In the genomic region with DNA sequence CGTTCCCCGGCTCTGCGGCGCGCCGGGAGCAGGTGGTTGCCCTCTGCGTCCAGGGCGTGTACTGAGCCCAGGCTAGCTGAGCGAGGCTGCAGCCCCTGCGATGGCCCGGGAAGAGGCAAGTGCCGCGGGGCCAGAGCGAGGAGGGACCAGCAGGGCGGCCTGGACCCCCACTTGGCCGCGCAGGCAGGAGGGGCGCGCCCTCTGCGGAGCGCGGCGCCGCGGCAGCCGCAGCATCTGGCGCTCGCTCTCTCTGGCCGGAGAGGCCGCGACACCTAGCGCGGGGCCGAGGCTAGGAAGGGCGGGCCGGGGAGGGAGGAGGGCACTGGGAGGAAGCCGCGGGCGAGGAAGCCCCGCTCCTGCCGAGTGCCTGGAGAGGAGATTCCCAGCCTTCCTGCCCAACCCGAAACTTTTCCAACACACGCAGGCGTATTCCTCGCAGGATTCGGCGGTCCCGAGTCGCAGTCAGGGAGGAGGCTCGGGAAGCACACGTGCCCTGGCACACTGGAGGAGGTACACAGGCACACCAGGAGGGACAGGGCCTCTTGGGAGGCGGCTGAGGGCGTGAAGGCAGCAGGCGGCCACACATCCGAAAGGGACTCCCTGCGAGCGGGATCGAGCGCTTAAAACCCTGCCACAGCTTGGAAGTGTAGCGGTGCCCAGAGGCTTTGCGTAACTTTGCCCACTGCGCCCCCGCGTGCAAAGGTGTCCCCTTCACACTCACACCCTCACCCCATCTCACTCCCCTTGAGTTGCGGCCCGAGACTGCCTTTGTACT, we compare ENCODE assay signal across 1 cellular context.
TF ChIP-seq lines count a peak whose summit lies in the region.

No MANE protein-coding gene starts in this region.

TF ChIP-seq in HepG2, 621 proteins besides CTCF, POLR2A, EP300 and RAD21 (continued from another document and continues in another):
- TF ChIP-seq, protein P1, sequence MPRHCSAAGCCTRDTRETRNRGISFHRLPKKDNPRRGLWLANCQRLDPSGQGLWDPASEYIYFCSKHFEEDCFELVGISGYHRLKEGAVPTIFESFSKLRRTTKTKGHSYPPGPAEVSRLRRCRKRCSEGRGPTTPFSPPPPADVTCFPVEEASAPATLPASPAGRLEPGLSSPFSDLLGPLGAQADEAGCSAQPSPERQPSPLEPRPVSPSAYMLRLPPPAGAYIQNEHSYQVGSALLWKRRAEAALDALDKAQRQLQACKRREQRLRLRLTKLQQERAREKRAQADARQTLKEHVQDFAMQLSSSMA (CRISPR knock-in tag; IDR thresholded peaks at IDR 0.05): no peak
- no peak for TF ChIP-seq GATAD2A (CRISPR knock-in tag; IDR thresholded peaks at IDR 0.05)
- TF ChIP-seq HDAC6 (IDR thresholded peaks at IDR 0.05; ENCODE audit: low read depth, low read length): no peak
- peak; percentile 77 for TF ChIP-seq RNF2 (conservative IDR thresholded peaks at IDR 0.05; ENCODE audit: low read depth)
- TF ChIP-seq ZNF816 (CRISPR knock-in tag; IDR thresholded peaks at IDR 0.05; ENCODE audit: borderline replicate concordance): no peak
- peak; percentile 38; the same call in 1 of the 2 replicates for TF ChIP-seq ZNF800 (CRISPR knock-in tag; IDR thresholded peaks at IDR 0.05)
- TF ChIP-seq NFAT5 (CRISPR knock-in tag; IDR thresholded peaks at IDR 0.05): no peak; the same call in 1 of the 2 replicates
- no peak for TF ChIP-seq MLX (CRISPR knock-in tag; IDR thresholded peaks at IDR 0.05)
- peak; percentile 69 for TF ChIP-seq AGO1 (IDR thresholded peaks at IDR 0.05; ENCODE audit: low read depth, low read length, poor library complexity, severe bottlenecking)
- TF ChIP-seq FOXM1 (CRISPR knock-in tag; IDR thresholded peaks at IDR 0.05): no peak
- no peak for TF ChIP-seq ZMAT3 (CRISPR knock-in tag; conservative IDR thresholded peaks at IDR 0.05)
- TF ChIP-seq ZNF546 (CRISPR knock-in tag; conservative IDR thresholded peaks at IDR 0.05): no peak; the same call in 1 of the 2 replicates
- TF ChIP-seq TP53 (CRISPR knock-in tag; conservative IDR thresholded peaks at IDR 0.05): no peak
- TF ChIP-seq SIN3A (IDR thresholded peaks at IDR 0.05; ENCODE audit: borderline replicate concordance, low read depth, low read length): no peak
- TF ChIP-seq ZMAT5 (CRISPR knock-in tag; IDR thresholded peaks at IDR 0.05; ENCODE audit: borderline replicate concordance, low read depth): no peak
- no peak for TF ChIP-seq PBX2 (CRISPR knock-in tag; IDR thresholded peaks at IDR 0.05)
- no peak for TF ChIP-seq HNRNPH1 (optimal IDR thresholded peaks at IDR 0.05; ENCODE audit: low read depth, low read length)
- peak; percentile 67 for TF ChIP-seq POLR2G (IDR thresholded peaks at IDR 0.05; ENCODE audit: low read depth, low read length)
- TF ChIP-seq NFE2 (CRISPR knock-in tag; IDR thresholded peaks at IDR 0.05): no peak
- no peak for TF ChIP-seq HHEX (CRISPR knock-in tag; IDR thresholded peaks at IDR 0.05)
- no peak for TF ChIP-seq ZMYM3 (CRISPR knock-in tag; IDR thresholded peaks at IDR 0.05)
- TF ChIP-seq ZBTB1 (CRISPR knock-in tag; IDR thresholded peaks at IDR 0.05; ENCODE audit: borderline replicate concordance): no peak
- TF ChIP-seq HOMEZ (CRISPR knock-in tag; IDR thresholded peaks at IDR 0.05; ENCODE audit: low read depth): no peak
- no peak for TF ChIP-seq ZNF468 (CRISPR knock-in tag; IDR thresholded peaks at IDR 0.05)
- peak; percentile 54; the same call in 1 of the 2 replicates for TF ChIP-seq ZNF253 (CRISPR knock-in tag; IDR thresholded peaks at IDR 0.05; ENCODE audit: borderline replicate concordance)
- no peak for TF ChIP-seq E2F2 (CRISPR knock-in tag; IDR thresholded peaks at IDR 0.05; ENCODE audit: borderline replicate concordance)
- TF ChIP-seq BCL6 (CRISPR knock-in tag; IDR thresholded peaks at IDR 0.05): no peak
- no peak for TF ChIP-seq FLYWCH1 (CRISPR knock-in tag; IDR thresholded peaks at IDR 0.05)
- TF ChIP-seq RORA (CRISPR knock-in tag; IDR thresholded peaks at IDR 0.05): no peak
- TF ChIP-seq, protein P2, sequence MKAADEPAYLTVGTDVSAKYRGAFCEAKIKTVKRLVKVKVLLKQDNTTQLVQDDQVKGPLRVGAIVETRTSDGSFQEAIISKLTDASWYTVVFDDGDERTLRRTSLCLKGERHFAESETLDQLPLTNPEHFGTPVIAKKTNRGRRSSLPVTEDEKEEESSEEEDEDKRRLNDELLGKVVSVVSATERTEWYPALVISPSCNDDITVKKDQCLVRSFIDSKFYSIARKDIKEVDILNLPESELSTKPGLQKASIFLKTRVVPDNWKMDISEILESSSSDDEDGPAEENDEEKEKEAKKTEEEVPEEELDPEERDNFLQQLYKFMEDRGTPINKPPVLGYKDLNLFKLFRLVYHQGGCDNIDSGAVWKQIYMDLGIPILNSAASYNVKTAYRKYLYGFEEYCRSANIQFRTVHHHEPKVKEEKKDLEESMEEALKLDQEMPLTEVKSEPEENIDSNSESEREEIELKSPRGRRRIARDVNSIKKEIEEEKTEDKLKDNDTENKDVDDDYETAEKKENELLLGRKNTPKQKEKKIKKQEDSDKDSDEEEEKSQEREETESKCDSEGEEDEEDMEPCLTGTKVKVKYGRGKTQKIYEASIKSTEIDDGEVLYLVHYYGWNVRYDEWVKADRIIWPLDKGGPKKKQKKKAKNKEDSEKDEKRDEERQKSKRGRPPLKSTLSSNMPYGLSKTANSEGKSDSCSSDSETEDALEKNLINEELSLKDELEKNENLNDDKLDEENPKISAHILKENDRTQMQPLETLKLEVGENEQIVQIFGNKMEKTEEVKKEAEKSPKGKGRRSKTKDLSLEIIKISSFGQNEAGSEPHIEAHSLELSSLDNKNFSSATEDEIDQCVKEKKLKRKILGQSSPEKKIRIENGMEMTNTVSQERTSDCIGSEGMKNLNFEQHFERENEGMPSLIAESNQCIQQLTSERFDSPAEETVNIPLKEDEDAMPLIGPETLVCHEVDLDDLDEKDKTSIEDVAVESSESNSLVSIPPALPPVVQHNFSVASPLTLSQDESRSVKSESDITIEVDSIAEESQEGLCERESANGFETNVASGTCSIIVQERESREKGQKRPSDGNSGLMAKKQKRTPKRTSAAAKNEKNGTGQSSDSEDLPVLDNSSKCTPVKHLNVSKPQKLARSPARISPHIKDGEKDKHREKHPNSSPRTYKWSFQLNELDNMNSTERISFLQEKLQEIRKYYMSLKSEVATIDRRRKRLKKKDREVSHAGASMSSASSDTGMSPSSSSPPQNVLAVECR (CRISPR knock-in tag; IDR thresholded peaks at IDR 0.05; ENCODE audit: borderline replicate concordance): peak; percentile 52; the same call in 1 of the 2 replicates
- no peak for TF ChIP-seq ZFP82 (CRISPR knock-in tag; IDR thresholded peaks at IDR 0.05; ENCODE audit: borderline replicate concordance)
- peak; percentile 89; the same call in 1 of the 2 replicates for TF ChIP-seq ZNF547 (CRISPR knock-in tag; IDR thresholded peaks at IDR 0.05)
- no peak for TF ChIP-seq ETS1 (CRISPR knock-in tag; IDR thresholded peaks at IDR 0.05)
- TF ChIP-seq TRIM24 (CRISPR knock-in tag; IDR thresholded peaks at IDR 0.05): no peak
- TF ChIP-seq, protein P3, sequence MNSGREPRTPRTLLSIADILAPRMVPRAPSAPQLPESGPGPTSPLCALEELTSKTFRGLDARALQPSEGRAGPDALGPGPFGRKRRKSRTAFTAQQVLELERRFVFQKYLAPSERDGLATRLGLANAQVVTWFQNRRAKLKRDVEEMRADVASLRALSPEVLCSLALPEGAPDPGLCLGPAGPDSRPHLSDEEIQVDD (CRISPR knock-in tag; IDR thresholded peaks at IDR 0.05; ENCODE audit: borderline replicate concordance): peak; percentile 72; the same call in 1 of the 2 replicates
- TF ChIP-seq ZFP36L1 (CRISPR knock-in tag; IDR thresholded peaks at IDR 0.05): no peak
- no peak for TF ChIP-seq ZNF432 (CRISPR knock-in tag; IDR thresholded peaks at IDR 0.05; ENCODE audit: borderline replicate concordance)
- no peak for TF ChIP-seq ZNF256 (CRISPR knock-in tag; conservative IDR thresholded peaks at IDR 0.05)
- no peak for TF ChIP-seq ZNF30 (CRISPR knock-in tag; IDR thresholded peaks at IDR 0.05)
